ENCODE assay signal across 19 cellular contexts in the genomic region with DNA sequence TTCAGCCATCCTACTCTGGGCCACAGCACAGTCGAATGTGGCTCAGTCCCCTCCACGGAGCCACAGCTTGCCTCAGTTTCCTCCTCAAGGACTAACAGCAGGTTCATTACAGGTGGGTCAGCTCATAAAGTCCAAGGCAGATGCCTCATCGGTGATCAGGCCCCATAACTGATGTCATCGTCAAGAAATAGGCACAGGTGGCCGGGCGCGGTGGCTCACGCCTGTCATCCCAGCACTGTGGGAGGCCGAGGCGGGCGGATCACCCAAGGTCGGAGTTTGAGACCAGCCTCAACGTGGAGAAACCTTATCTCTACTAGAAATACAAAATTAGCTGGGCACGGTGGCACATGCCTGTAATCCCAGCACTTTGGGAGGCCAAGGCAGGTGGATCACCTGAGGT. TPM values are rescaled to one million over a fixed set of nuclear protein-coding genes. Genes with fewer than 3 reads are reported as not detected.
DNase-seq lines count a peak whose midpoint lies in the region; ATAC-seq, FAIRE-seq and TF ChIP-seq lines count a peak whose summit lies in the region.
"Had no signal": no experiment of that assay in that cellular context is flagged by ENCODE, and none has a peak within 500 bp of the region (broad histone marks: within the 10 kb centered on the region; RNA-seq: fewer than 3 reads in every experiment).

No MANE protein-coding gene starts in this region.

- peak overlapping the region; percentile 10; the same call in 1 of the 2 replicates for H3K4me2 ChIP-seq in HepG2 (ENCODE audit: low read depth, low read length)
- H3K4me2 ChIP-seq: GM23338 had no signal

- TF ChIP-seq CTCF in HepG2 (CRISPR knock-in tag; IDR thresholded peaks at IDR 0.05), result no peak
- TF ChIP-seq CTCF in right lobe of liver (IDR thresholded peaks at IDR 0.05), result no peak
- TF ChIP-seq CTCF in prostate gland (IDR thresholded peaks at IDR 0.05), result no peak
- TF ChIP-seq CTCF in natural killer cell (IDR thresholded peaks at IDR 0.05), result no peak

- H3K27ac ChIP-seq in HepG2 (ENCODE audit: extremely low read length, insufficient read depth, low read length) (no peak overlapping the region), right lobe of liver (no peak overlapping the region), duodenal mucosa (ENCODE audit: low read depth, low read length) (peak overlapping the region; percentile 38), prostate gland (peak overlapping the region; percentile 87 to 90)
- H3K27ac ChIP-seq: pancreas had no signal

- BruUV-seq in HepG2 (replicated peaks; lab: Mats Ljungman, UMichigan), result TSS peak; percentile 7

- H3K9ac ChIP-seq in HepG2 (ENCODE audit: insufficient read depth, low read depth, low read length) (no peak overlapping the region), duodenal mucosa (ENCODE audit: low read depth in 1 of 2, low read length in 2 of 2) (no peak overlapping the region)

- peaks cover 28 to 39% of the 10 kb centered on the region in 2 donors for H3K4me1 Mint-ChIP-seq in natural killer cell

- CTCF ChIA-PET in HepG2 (lab: Yijun Ruan, JAX; ENCODE audit: low intra/inter-chr PET ratio, low total read pairs), result no interaction called here

- no peak for FAIRE-seq in HepG2 (lab: Jason Lieb, UNC)
- FAIRE-seq: kidney, pancreas had no signal

- H3K4me3 ChIP-seq in HepG2 (replicated peaks in 1 of 3; ENCODE audit: insufficient read depth in 1 of 3, low read depth in 2 of 3, low read length in 3 of 3) (no peak overlapping the region), right lobe of liver (no peak overlapping the region), duodenal mucosa (ENCODE audit: low read depth in 1 of 2, low read length in 2 of 2) (no peak overlapping the region), prostate gland (no peak overlapping the region)
- H3K4me3 ChIP-seq: GM23338, pancreas, spleen had no signal

- H3K27me3 Mint-ChIP-seq in natural killer cell (ENCODE audit: low read depth in 2 of 2), result no peaks in the 10 kb centered on the region

- no peak for TF ChIP-seq EP300 in HepG2 (IDR thresholded peaks at IDR 0.05; ENCODE audit: low read depth in 2 of 2, low read length in 2 of 2)
- no peak for TF ChIP-seq EP300 in HepG2 (CRISPR knock-in tag; IDR thresholded peaks at IDR 0.05; ENCODE audit: borderline replicate concordance)

- TF ChIP-seq POLR2A in HepG2 (IDR thresholded peaks at IDR 0.05; ENCODE audit: insufficient read depth in 1 of 2, low read depth in 2 of 2, low read length in 2 of 2) (no peak), right lobe of liver (IDR thresholded peaks at IDR 0.05) (no peak), prostate gland (IDR thresholded peaks at IDR 0.05) (no peak)

- no peaks in the 10 kb centered on the region for H3K36me3 Mint-ChIP-seq in natural killer cell

- POLR2A ChIA-PET in HepG2 (lab: Yijun Ruan, JAX), result no interaction called here

- no peaks in the 10 kb centered on the region for H3K9me3 Mint-ChIP-seq in natural killer cell
- H3K9me3 Mint-ChIP-seq: dendritic cell treated with granulocyte-macrophage colony-stimulating factor and Interleukin-4, amounts not matched to agents 40 ng/mL and 50 ng/mL, for 4 days had no signal

- intact Hi-C loops in HepG2 (cut with micrococcal nuclease; ENCODE audit: unreplicated experiment), result no loop called here
- intact Hi-C loops in right lobe of liver (cut with DNase I), result no loop called here
- intact Hi-C loops in prostate gland (cut with DNase I), result no loop called here
- intact Hi-C loops in natural killer cell (cut with micrococcal nuclease), result no loop called here

- H4K20me1 ChIP-seq in HepG2 (ENCODE audit: insufficient read depth, low read length), result peaks cover 70% of the 10 kb centered on the region

- H2AFZ ChIP-seq in HepG2 (ENCODE audit: low read length), result no peak overlapping the region
- H2AFZ ChIP-seq: GM23338 had no signal

- H3K4me1 ChIP-seq in HepG2 (ENCODE audit: insufficient read depth, low read length) (peaks cover 75% of the 10 kb centered on the region), right lobe of liver (peaks cover 2 to 70% (median 27%) of the 10 kb centered on the region in 4 donors), duodenal mucosa (ENCODE audit: control insufficient read depth in 1 of 2, insufficient read depth in 2 of 2, low read length in 2 of 2) (peaks cover 68 to 78% of the 10 kb centered on the region in 2 donors), prostate gland (replicated peaks) (peaks cover 56% of the 10 kb centered on the region)

- TF ChIP-seq RAD21 in HepG2 (CRISPR knock-in tag; IDR thresholded peaks at IDR 0.05), result no peak

- 92% methylated on average over 14 of the region's 14 CpGs for WGBS in HepG2 (ENCODE audit: low lambda C conversion rate)
- WGBS in right lobe of liver (ENCODE audit: insufficient coverage, low coverage, low lambda C conversion rate, missing lambda C conversion rate), result 100% methylated on average over 1 of the region's 14 CpGs
- WGBS in prostate gland, result 85% methylated on average over 14 of the region's 14 CpGs

- in situ Hi-C loops in HepG2 (cut with HindIII; ENCODE audit: extremely low pct_ligation_motif_present, low pct_unique_long_range_greater_than_20kb), result no loop called here

- H3K36me3 ChIP-seq in HepG2 (replicated peaks in 1 of 2; ENCODE audit: control insufficient read depth in 1 of 2, insufficient read depth in 2 of 2, low read length in 2 of 2) (peaks cover 12 to 15% of the 10 kb centered on the region in 2 experiments; a peak in 3 of 5 replicates), right lobe of liver (no peaks in the 10 kb centered on the region), duodenal mucosa (ENCODE audit: control insufficient read depth in 1 of 2, insufficient read depth in 2 of 2, low read length in 2 of 2) (peaks cover 0 to 7% of the 10 kb centered on the region in 2 donors), prostate gland (no peaks in the 10 kb centered on the region)
- H3K36me3 ChIP-seq: pancreas had no signal

- H3K9me3 ChIP-seq in HepG2 (ENCODE audit: low read length), result no peaks in the 10 kb centered on the region
- H3K9me3 ChIP-seq in right lobe of liver, result no peaks in the 10 kb centered on the region
- H3K9me3 ChIP-seq in duodenal mucosa (ENCODE audit: control insufficient read depth in 1 of 2, low read length in 2 of 2), result no peaks in the 10 kb centered on the region
- H3K9me3 ChIP-seq in prostate gland, result no peaks in the 10 kb centered on the region
- H3K9me3 ChIP-seq: pancreas, spleen had no signal

- H3K4me3 Mint-ChIP-seq in natural killer cell, result no peak overlapping the region
- H3K4me3 Mint-ChIP-seq: dendritic cell treated with granulocyte-macrophage colony-stimulating factor and Interleukin-4, amounts not matched to agents 40 ng/mL and 50 ng/mL, for 4 days had no signal

- no peak overlapping the region for H3K27ac Mint-ChIP-seq in natural killer cell
- H3K27ac Mint-ChIP-seq: dendritic cell treated with granulocyte-macrophage colony-stimulating factor and Interleukin-4, amounts not matched to agents 40 ng/mL and 50 ng/mL, for 4 days; GM23338 had no signal

- no peaks in the 10 kb centered on the region for H3K27me3 ChIP-seq in HepG2 (ENCODE audit: control insufficient read depth in 1 of 2, insufficient read depth in 2 of 2, low read length in 2 of 2)
- H3K27me3 ChIP-seq in right lobe of liver, result no peaks in the 10 kb centered on the region
- no peaks in the 10 kb centered on the region for H3K27me3 ChIP-seq in duodenal mucosa (ENCODE audit: control insufficient read depth in 1 of 2, insufficient read depth in 2 of 2, low read length in 2 of 2)
- no peaks in the 10 kb centered on the region for H3K27me3 ChIP-seq in prostate gland (replicated peaks; ENCODE audit: insufficient read depth)
- H3K27me3 ChIP-seq: pancreas, spleen had no signal

- peaks cover 76% of the 10 kb centered on the region for H3K79me2 ChIP-seq in HepG2 (ENCODE audit: insufficient read depth, low read length)

- no peak for DNase-seq in HepG2 (ENCODE audit: low spot score)
- DNase-seq in right lobe of liver, result no peak
- DNase-seq in prostate gland (ENCODE audit: low spot score), result no peak
- DNase-seq in NCI-H1105 treated with DMSO at 0.1 percent for 48 hours (lab: John Stamatoyannopoulos, UW), result no peak
- no peak for DNase-seq in NCI-H2081 (lab: John Stamatoyannopoulos, UW)
- no peak for DNase-seq in natural killer cell
- no peak for DNase-seq in GM19238 (ENCODE audit: insufficient read length, low spot score)
- DNase-seq: activated effector memory CD4-positive, alpha-beta T cell treated with anti-CD3 and anti-CD28 coated beads, Interleukin-2, amount 50 U/mL, for 16 hours; KG1; kidney; NCI-H1417; NK-92 treated with Interleukin-12 subunit alpha and Interleukin-12 subunit beta, amount 100 ng/mL, for 24 hours; stimulated activated naive CD4-positive, alpha-beta T cell had no signal

- ATAC-seq in HepG2 (no peak), right lobe of liver (no peak), natural killer cell (no peak)
- ATAC-seq: GM23338, pancreas, WTC11 had no signal

RNA-seq across cellular contexts. Expression of a gene that starts 3.4 kb away (rescaled TPM):
- total RNA-seq in HepG2 (2016; rRNA removed; fragmentation: Illumina TruSeq; extraction: Trizol), result 48.0 and 50.2 TPM in 2 replicates
- total RNA-seq in HepG2 (2016; cell fraction: cytosol; rRNA removed; fragmentation: Illumina TruSeq; extraction: Trizol; ENCODE audit: low read depth), result 15.0 and 16.7 TPM in 2 replicates
- total RNA-seq in HepG2 (2016; cell fraction: insoluble cytoplasmic fraction; rRNA removed; fragmentation: Illumina TruSeq; extraction: Trizol), result 43.5 and 50.1 TPM in 2 replicates
- total RNA-seq in HepG2 (2016; cell fraction: membrane; rRNA removed; fragmentation: Illumina TruSeq; extraction: Trizol), result 24.1 and 25.5 TPM in 2 replicates
- total RNA-seq in HepG2 (2016; cell fraction: nucleus; rRNA removed; fragmentation: Illumina TruSeq; extraction: Trizol), result 48.6 and 53.0 TPM in 2 replicates
- polyA plus RNA-seq in HepG2 (2011; rRNA removed), result 126 and 168 TPM in 2 replicates
- polyA plus RNA-seq in HepG2 (2011; cell fraction: cytosol; rRNA removed), result 98.0 and 129 TPM in 2 replicates
- polyA plus RNA-seq in HepG2 (2011; cell fraction: nucleus; rRNA removed), result 680 and 852 TPM in 2 replicates
- 77.7 and 89.9 TPM in 2 replicates for polyA plus RNA-seq in HepG2 (2012)
- 10.6 and 11.6 TPM in 2 replicates for polyA plus RNA-seq in HepG2 (2016; cell fraction: cytosol; fragmentation: Illumina TruSeq; extraction: Trizol; ENCODE audit: low read depth)
- 45.9 and 52.5 TPM in 2 replicates for polyA plus RNA-seq in HepG2 (2016; cell fraction: insoluble cytoplasmic fraction; fragmentation: Illumina TruSeq; extraction: Trizol; ENCODE audit: low read depth)
- 15.4 and 15.7 TPM in 2 replicates for polyA plus RNA-seq in HepG2 (2016; cell fraction: membrane; fragmentation: Illumina TruSeq; extraction: Trizol; ENCODE audit: low read depth)
- 207 and 220 TPM in 2 replicates for polyA plus RNA-seq in HepG2 (2016; cell fraction: nucleus; fragmentation: Illumina TruSeq; extraction: Trizol; ENCODE audit: insufficient read depth, low read depth)
- 43.6 and 139 TPM in 2 replicates for polyA minus RNA-seq in HepG2 (2011; rRNA and poly(A)+ RNA removed; ENCODE audit: low replicate concordance)
- 37.0 and 42.5 TPM in 2 replicates for polyA minus RNA-seq in HepG2 (2011; cell fraction: cytosol; rRNA and poly(A)+ RNA removed)
- polyA minus RNA-seq in HepG2 (2011; cell fraction: nucleus; rRNA and poly(A)+ RNA removed), result 80.1 and 85.5 TPM in 2 replicates
- total RNA-seq in right lobe of liver, result 10 to 100 TPM; 13.1 to 28.5 (median 16.9) TPM
- 10 to 100 TPM; 46.6 to 66.2 TPM for total RNA-seq in prostate gland
- 10 to 100 TPM; 49.9 to 58.1 (median 49.9) TPM for total RNA-seq in natural killer cell

RNA-seq across cellular contexts. Expression of a gene that starts 17.0 kb away (rescaled TPM):
- 22.0 and 30.6 TPM in 2 replicates for total RNA-seq in HepG2 (2016; rRNA removed; fragmentation: Illumina TruSeq; extraction: Trizol)
- 2.9 and 3.3 TPM in 2 replicates for total RNA-seq in HepG2 (2016; cell fraction: cytosol; rRNA removed; fragmentation: Illumina TruSeq; extraction: Trizol; ENCODE audit: low read depth)
- 19.4 and 31.9 TPM in 2 replicates for total RNA-seq in HepG2 (2016; cell fraction: insoluble cytoplasmic fraction; rRNA removed; fragmentation: Illumina TruSeq; extraction: Trizol)
- total RNA-seq in HepG2 (2016; cell fraction: membrane; rRNA removed; fragmentation: Illumina TruSeq; extraction: Trizol), result 12.6 and 13.7 TPM in 2 replicates
- total RNA-seq in HepG2 (2016; cell fraction: nucleus; rRNA removed; fragmentation: Illumina TruSeq; extraction: Trizol), result 28.0 and 32.8 TPM in 2 replicates
- polyA plus RNA-seq in HepG2 (2011; rRNA removed), result 11.5 and 16.4 TPM in 2 replicates
- polyA plus RNA-seq in HepG2 (2011; cell fraction: cytosol; rRNA removed), result 9.0 and 12.7 TPM in 2 replicates
- 106 and 141 TPM in 2 replicates for polyA plus RNA-seq in HepG2 (2011; cell fraction: nucleus; rRNA removed)
- 23.5 and 23.8 TPM in 2 replicates for polyA plus RNA-seq in HepG2 (2012)
- polyA plus RNA-seq in HepG2 (2016; cell fraction: cytosol; fragmentation: Illumina TruSeq; extraction: Trizol; ENCODE audit: low read depth), result 2.1 and 2.2 TPM in 2 replicates
- polyA plus RNA-seq in HepG2 (2016; cell fraction: insoluble cytoplasmic fraction; fragmentation: Illumina TruSeq; extraction: Trizol; ENCODE audit: low read depth), result 23.5 and 28.8 TPM in 2 replicates
- 8.1 and 9.6 TPM in 2 replicates for polyA plus RNA-seq in HepG2 (2016; cell fraction: membrane; fragmentation: Illumina TruSeq; extraction: Trizol; ENCODE audit: low read depth)
- 109 and 115 TPM in 2 replicates for polyA plus RNA-seq in HepG2 (2016; cell fraction: nucleus; fragmentation: Illumina TruSeq; extraction: Trizol; ENCODE audit: insufficient read depth, low read depth)
- 5.2 and 21.4 TPM in 2 replicates for polyA minus RNA-seq in HepG2 (2011; rRNA and poly(A)+ RNA removed; ENCODE audit: low replicate concordance)
- polyA minus RNA-seq in HepG2 (2011; cell fraction: cytosol; rRNA and poly(A)+ RNA removed), result 14.0 and 14.8 TPM in 2 replicates
- polyA minus RNA-seq in HepG2 (2011; cell fraction: nucleus; rRNA and poly(A)+ RNA removed), result 13.6 and 13.9 TPM in 2 replicates
- 10 to 100 TPM; 10.8 to 16.8 (median 14.0) TPM for total RNA-seq in right lobe of liver
- total RNA-seq in prostate gland, result 10 to 100 TPM; 12.2 to 24.6 TPM
- 10 to 100 TPM; 11.5 to 16.8 (median 13.8) TPM for total RNA-seq in natural killer cell

RNA-seq across cellular contexts. Expression of a gene that starts 26.7 kb away (rescaled TPM):
- 5.1 and 6.1 TPM in 2 replicates for total RNA-seq in HepG2 (2016; rRNA removed; fragmentation: Illumina TruSeq; extraction: Trizol)
- total RNA-seq in HepG2 (2016; cell fraction: cytosol; rRNA removed; fragmentation: Illumina TruSeq; extraction: Trizol; ENCODE audit: low read depth), result 3.8 and 3.9 TPM in 2 replicates
- 4.7 and 6.8 TPM in 2 replicates for total RNA-seq in HepG2 (2016; cell fraction: insoluble cytoplasmic fraction; rRNA removed; fragmentation: Illumina TruSeq; extraction: Trizol)
- 7.9 and 9.1 TPM in 2 replicates for total RNA-seq in HepG2 (2016; cell fraction: membrane; rRNA removed; fragmentation: Illumina TruSeq; extraction: Trizol)
- total RNA-seq in HepG2 (2016; cell fraction: nucleus; rRNA removed; fragmentation: Illumina TruSeq; extraction: Trizol), result 5.9 and 6.0 TPM in 2 replicates
- 11.0 and 11.8 TPM in 2 replicates for polyA plus RNA-seq in HepG2 (2011; rRNA removed)
- 5.2 and 8.8 TPM in 2 replicates for polyA plus RNA-seq in HepG2 (2011; cell fraction: cytosol; rRNA removed)
- 51.4 and 63.7 TPM in 2 replicates for polyA plus RNA-seq in HepG2 (2011; cell fraction: nucleus; rRNA removed)
- 6.2 and 8.9 TPM in 2 replicates for polyA plus RNA-seq in HepG2 (2012)
- 8.7 and 9.1 TPM in 2 replicates for polyA plus RNA-seq in HepG2 (2016; cell fraction: cytosol; fragmentation: Illumina TruSeq; extraction: Trizol; ENCODE audit: low read depth)
- polyA plus RNA-seq in HepG2 (2016; cell fraction: insoluble cytoplasmic fraction; fragmentation: Illumina TruSeq; extraction: Trizol; ENCODE audit: low read depth), result 8.4 and 12.7 TPM in 2 replicates
- 15.2 and 15.4 TPM in 2 replicates for polyA plus RNA-seq in HepG2 (2016; cell fraction: membrane; fragmentation: Illumina TruSeq; extraction: Trizol; ENCODE audit: low read depth)
- polyA plus RNA-seq in HepG2 (2016; cell fraction: nucleus; fragmentation: Illumina TruSeq; extraction: Trizol; ENCODE audit: insufficient read depth, low read depth), result 20.5 and 24.8 TPM in 2 replicates
- 3.7 and 5.9 TPM in 2 replicates for polyA minus RNA-seq in HepG2 (2011; rRNA and poly(A)+ RNA removed; ENCODE audit: low replicate concordance)
- 4.8 and 6.0 TPM in 2 replicates for polyA minus RNA-seq in HepG2 (2011; cell fraction: cytosol; rRNA and poly(A)+ RNA removed)
- polyA minus RNA-seq in HepG2 (2011; cell fraction: nucleus; rRNA and poly(A)+ RNA removed), result 3.3 and 4.0 TPM in 2 replicates
- 1 to 10 TPM; 2.7 to 6.7 (median 3.5) TPM for total RNA-seq in right lobe of liver
- 10 to 100 TPM in 1 of 2 donors, 1 to 10 TPM in 1; 6.0 to 14.7 TPM for total RNA-seq in prostate gland
- total RNA-seq in natural killer cell, result 10 to 100 TPM; 15.2 to 22.3 (median 17.6) TPM

RNA-seq across cellular contexts. Expression of a gene that starts 28.2 kb away (rescaled TPM):
- total RNA-seq in HepG2 (2016; rRNA removed; fragmentation: Illumina TruSeq; extraction: Trizol) (101 and 127 TPM in 2 replicates), right lobe of liver (10 to 100 TPM; 21.7 to 28.9 (median 24.4) TPM), prostate gland (10 to 100 TPM; 60.9 to 99.6 TPM), natural killer cell (10 to 100 TPM; 52.7 to 63.0 (median 55.0) TPM)
- 28.1 and 30.5 TPM in 2 replicates for total RNA-seq in HepG2 (2016; cell fraction: cytosol; rRNA removed; fragmentation: Illumina TruSeq; extraction: Trizol; ENCODE audit: low read depth)
- total RNA-seq in HepG2 (2016; cell fraction: insoluble cytoplasmic fraction; rRNA removed; fragmentation: Illumina TruSeq; extraction: Trizol), result 101 and 116 TPM in 2 replicates
- total RNA-seq in HepG2 (2016; cell fraction: membrane; rRNA removed; fragmentation: Illumina TruSeq; extraction: Trizol), result 51.1 and 54.9 TPM in 2 replicates
- 68.1 and 77.4 TPM in 2 replicates for total RNA-seq in HepG2 (2016; cell fraction: nucleus; rRNA removed; fragmentation: Illumina TruSeq; extraction: Trizol)
- polyA plus RNA-seq in HepG2 (2011; rRNA removed), result 63.7 and 65.3 TPM in 2 replicates
- 58.9 and 67.6 TPM in 2 replicates for polyA plus RNA-seq in HepG2 (2011; cell fraction: cytosol; rRNA removed)
- polyA plus RNA-seq in HepG2 (2011; cell fraction: nucleus; rRNA removed), result 82.2 and 84.5 TPM in 2 replicates
- polyA plus RNA-seq in HepG2 (2012), result 79.5 and 80.7 TPM in 2 replicates
- polyA plus RNA-seq in HepG2 (2016; cell fraction: cytosol; fragmentation: Illumina TruSeq; extraction: Trizol; ENCODE audit: low read depth), result 41.2 and 42.1 TPM in 2 replicates
- 130 and 149 TPM in 2 replicates for polyA plus RNA-seq in HepG2 (2016; cell fraction: insoluble cytoplasmic fraction; fragmentation: Illumina TruSeq; extraction: Trizol; ENCODE audit: low read depth)
- polyA plus RNA-seq in HepG2 (2016; cell fraction: membrane; fragmentation: Illumina TruSeq; extraction: Trizol; ENCODE audit: low read depth), result 56.1 and 60.4 TPM in 2 replicates
- 122 TPM in 2 replicates for polyA plus RNA-seq in HepG2 (2016; cell fraction: nucleus; fragmentation: Illumina TruSeq; extraction: Trizol; ENCODE audit: insufficient read depth, low read depth)
- 50.1 and 75.7 TPM in 2 replicates for polyA minus RNA-seq in HepG2 (2011; rRNA and poly(A)+ RNA removed; ENCODE audit: low replicate concordance)
- 46.1 and 51.9 TPM in 2 replicates for polyA minus RNA-seq in HepG2 (2011; cell fraction: cytosol; rRNA and poly(A)+ RNA removed)
- polyA minus RNA-seq in HepG2 (2011; cell fraction: nucleus; rRNA and poly(A)+ RNA removed), result 44.4 and 50.5 TPM in 2 replicates

RNA-seq across cellular contexts. Expression of a gene that starts 57.8 kb away (rescaled TPM):
- 54.3 and 64.5 TPM in 2 replicates for total RNA-seq in HepG2 (2016; rRNA removed; fragmentation: Illumina TruSeq; extraction: Trizol)
- total RNA-seq in HepG2 (2016; cell fraction: cytosol; rRNA removed; fragmentation: Illumina TruSeq; extraction: Trizol; ENCODE audit: low read depth), result 11.9 and 12.0 TPM in 2 replicates
- total RNA-seq in HepG2 (2016; cell fraction: insoluble cytoplasmic fraction; rRNA removed; fragmentation: Illumina TruSeq; extraction: Trizol), result 48.4 and 65.4 TPM in 2 replicates
- 20.9 and 21.3 TPM in 2 replicates for total RNA-seq in HepG2 (2016; cell fraction: membrane; rRNA removed; fragmentation: Illumina TruSeq; extraction: Trizol)
- 36.9 and 44.3 TPM in 2 replicates for total RNA-seq in HepG2 (2016; cell fraction: nucleus; rRNA removed; fragmentation: Illumina TruSeq; extraction: Trizol)
- polyA plus RNA-seq in HepG2 (2011; rRNA removed), result 42.8 and 51.8 TPM in 2 replicates
- polyA plus RNA-seq in HepG2 (2011; cell fraction: cytosol; rRNA removed), result 50.7 and 53.5 TPM in 2 replicates
- polyA plus RNA-seq in HepG2 (2011; cell fraction: nucleus; rRNA removed), result 53.1 and 56.7 TPM in 2 replicates
- polyA plus RNA-seq in HepG2 (2012), result 35.9 and 42.1 TPM in 2 replicates
- 6.9 and 7.7 TPM in 2 replicates for polyA plus RNA-seq in HepG2 (2016; cell fraction: cytosol; fragmentation: Illumina TruSeq; extraction: Trizol; ENCODE audit: low read depth)
- 37.7 and 43.6 TPM in 2 replicates for polyA plus RNA-seq in HepG2 (2016; cell fraction: insoluble cytoplasmic fraction; fragmentation: Illumina TruSeq; extraction: Trizol; ENCODE audit: low read depth)
- polyA plus RNA-seq in HepG2 (2016; cell fraction: membrane; fragmentation: Illumina TruSeq; extraction: Trizol; ENCODE audit: low read depth), result 11.5 and 11.7 TPM in 2 replicates
- 52.1 and 53.7 TPM in 2 replicates for polyA plus RNA-seq in HepG2 (2016; cell fraction: nucleus; fragmentation: Illumina TruSeq; extraction: Trizol; ENCODE audit: insufficient read depth, low read depth)
- polyA minus RNA-seq in HepG2 (2011; rRNA and poly(A)+ RNA removed; ENCODE audit: low replicate concordance), result 45.9 and 137 TPM in 2 replicates
- polyA minus RNA-seq in HepG2 (2011; cell fraction: cytosol; rRNA and poly(A)+ RNA removed), result 49.8 and 50.2 TPM in 2 replicates
- 27.8 and 28.3 TPM in 2 replicates for polyA minus RNA-seq in HepG2 (2011; cell fraction: nucleus; rRNA and poly(A)+ RNA removed)
- 10 to 100 TPM; 10.7 to 26.0 (median 15.1) TPM for total RNA-seq in right lobe of liver
- 10 to 100 TPM; 44.4 to 66.6 TPM for total RNA-seq in prostate gland
- total RNA-seq in natural killer cell, result 10 to 100 TPM; 27.5 to 45.1 (median 42.8) TPM

Comparison
In these comparisons a context has a peak if more than half of its experiments do, and no peak if none do; other contexts are left out.
1. H3K27ac ChIP-seq: peak in duodenal mucosa (single experiment) and prostate gland (2 of 2); none in HepG2 (single experiment) and right lobe of liver (0 of 3).